8 cellular contexts compared by ENCODE assay signal in the genomic region with DNA sequence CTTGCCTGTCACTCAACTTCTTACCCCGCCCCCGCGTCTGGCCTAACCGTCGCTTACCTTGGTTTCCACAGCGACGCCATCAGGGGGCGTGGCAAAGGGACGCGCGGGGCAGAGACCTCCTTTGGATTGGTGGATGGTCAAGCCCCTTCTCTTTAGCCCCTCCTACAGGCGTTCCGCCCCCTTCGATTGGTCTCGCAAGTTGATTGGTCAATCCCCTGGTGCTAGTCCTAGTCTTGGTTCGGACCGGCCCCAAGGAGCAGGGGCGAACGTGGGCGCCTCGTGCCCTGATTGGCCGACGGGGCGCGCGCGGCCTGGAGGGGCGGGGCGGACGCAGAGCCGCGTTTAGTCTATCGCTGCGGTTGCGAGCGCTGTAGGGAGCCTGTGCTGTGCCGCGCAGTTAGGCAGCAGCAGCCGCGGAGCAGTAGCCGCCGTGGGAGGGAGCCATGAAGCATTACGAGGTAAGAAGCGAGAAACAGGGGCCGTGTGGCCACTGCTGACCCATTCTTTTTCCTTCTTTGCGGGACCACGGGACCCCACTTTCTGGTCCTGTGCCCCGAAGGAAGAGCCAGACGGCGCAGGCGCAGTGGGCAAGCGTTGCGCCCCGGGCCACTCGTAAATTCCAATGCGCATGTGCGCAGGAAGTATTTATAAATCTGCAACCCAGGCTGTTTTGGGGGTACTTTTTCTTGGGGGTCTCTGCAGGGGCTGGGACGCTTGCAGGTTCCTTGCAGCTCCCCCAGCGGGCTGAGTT. TPM values are rescaled to one million over a fixed set of nuclear protein-coding genes. Genes with fewer than 3 reads are reported as not detected.
DNase-seq lines count a peak whose midpoint lies in the region; ATAC-seq and TF ChIP-seq lines count a peak whose summit lies in the region.

A gene with protein sequence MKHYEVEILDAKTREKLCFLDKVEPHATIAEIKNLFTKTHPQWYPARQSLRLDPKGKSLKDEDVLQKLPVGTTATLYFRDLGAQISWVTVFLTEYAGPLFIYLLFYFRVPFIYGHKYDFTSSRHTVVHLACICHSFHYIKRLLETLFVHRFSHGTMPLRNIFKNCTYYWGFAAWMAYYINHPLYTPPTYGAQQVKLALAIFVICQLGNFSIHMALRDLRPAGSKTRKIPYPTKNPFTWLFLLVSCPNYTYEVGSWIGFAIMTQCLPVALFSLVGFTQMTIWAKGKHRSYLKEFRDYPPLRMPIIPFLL (plus strand): TSS at position 341 of the 751 bp plus-strand sequence. CDS start 103 bp downstream, at position 444.

- H3K4me1 Mint-ChIP-seq in CD8-positive, alpha-beta T cell (ENCODE audit: low read depth), result peaks cover 54% of the 10 kb centered on the region

- H3K4me1 ChIP-seq in CD8-positive, alpha-beta T cell (ENCODE audit: insufficient read depth, low read length), result peaks cover 28% of the 10 kb centered on the region
- H3K4me1 ChIP-seq in ectodermal cell (ENCODE audit: control insufficient read depth, insufficient read depth, low read length) (no peaks in the 10 kb centered on the region), lower lobe of right lung (peaks cover 23% of the 10 kb centered on the region)

- DNase-seq in CD8-positive, alpha-beta T cell, result peak; percentile 100
- DNase-seq in HS-27A (ENCODE audit: low read depth), result peak; percentile 98
- DNase-seq in NK-92 (lab: John Stamatoyannopoulos, UW; ENCODE audit: unreplicated experiment), result peak; percentile 98
- peak; percentile 100 for DNase-seq in activated CD8-positive, alpha-beta memory T cell treated with anti-CD3 and anti-CD28 coated beads for 1 hour (ENCODE audit: extremely low read depth in 1 of 2, low read depth in 1 of 2)
- peak; percentile 100 for DNase-seq in lower lobe of right lung
- DNase-seq in stimulated activated CD4-positive, alpha-beta T cell treated with anti-CD3 and anti-CD28 coated beads, TNF-alpha, amount 100 ng/mL, for 24 hours (ENCODE audit: low read depth in 3 of 3), result peak; percentile 100

- CTCF ChIA-PET in CD8-positive, alpha-beta T cell (lab: Charles Lee), result interaction anchor here (1.0 to 6.1 kb wide), 4 partner anchors 22 to 28 kb away, joined by 3 to 22 read pairs (median 6); no protein-coding TSS in a partner anchor

- intact Hi-C loops in CD8-positive, alpha-beta T cell (cut with DNase I, micrococcal nuclease), result loop anchor here (1.0 to 10.0 kb wide), 8 partner anchors 11 to 1375 kb away; a partner anchor contains a TSS
- intact Hi-C loops in lower lobe of right lung (cut with DNase I), result no loop called here

- no peak for TF ChIP-seq CTCF in CD8-positive, alpha-beta T cell (IDR thresholded peaks at IDR 0.05)
- TF ChIP-seq CTCF in lower lobe of right lung (IDR thresholded peaks at IDR 0.05), result peak; percentile 4

- H3K27ac ChIP-seq in CD8-positive, alpha-beta T cell (ENCODE audit: low read depth, low read length), result peak within 1 kb of the TSS; percentile 89
- H3K27ac ChIP-seq in ectodermal cell (ENCODE audit: insufficient read depth, low read depth, low read length, poor library complexity, severe bottlenecking), result peak within 1 kb of the TSS; percentile 52
- H3K27ac ChIP-seq in lower lobe of right lung, result peak within 1 kb of the TSS; percentile 93

- peaks cover 28% of the 10 kb centered on the region for H3K36me3 Mint-ChIP-seq in CD8-positive, alpha-beta T cell

- ATAC-seq in CD8-positive, alpha-beta T cell, result peak; percentile 93
- peak; percentile 96 for ATAC-seq in GM19467 (IDR thresholded peaks at IDR 0.05; ENCODE audit: unreplicated experiment)
- ATAC-seq in lower lobe of right lung, result peak; percentile 98 to 99

- no peaks in the 10 kb centered on the region for H3K9me3 ChIP-seq in CD8-positive, alpha-beta T cell (ENCODE audit: low read length)
- no peaks in the 10 kb centered on the region for H3K9me3 ChIP-seq in ectodermal cell (ENCODE audit: control insufficient read depth, low read length)
- no peaks in the 10 kb centered on the region for H3K9me3 ChIP-seq in lower lobe of right lung

- peak within 1 kb of the TSS; percentile 97 for H3K4me3 ChIP-seq in CD8-positive, alpha-beta T cell (ENCODE audit: low read depth, low read length)
- peak within 1 kb of the TSS; percentile 88 for H3K4me3 ChIP-seq in ectodermal cell (ENCODE audit: insufficient read depth, low read depth, low read length)
- peak within 1 kb of the TSS; percentile 83 for H3K4me3 ChIP-seq in lower lobe of right lung

- peak within 1 kb of the TSS; percentile 97 for H3K4me3 Mint-ChIP-seq in CD8-positive, alpha-beta T cell

- no peaks in the 10 kb centered on the region for H3K9me3 Mint-ChIP-seq in CD8-positive, alpha-beta T cell

- no peaks in the 10 kb centered on the region for H3K27me3 Mint-ChIP-seq in CD8-positive, alpha-beta T cell (ENCODE audit: low read depth)

- no peaks in the 10 kb centered on the region for H3K36me3 ChIP-seq in CD8-positive, alpha-beta T cell (ENCODE audit: insufficient read depth, low read length)
- H3K36me3 ChIP-seq in ectodermal cell (ENCODE audit: control insufficient read depth, insufficient read depth, low read length), result no peaks in the 10 kb centered on the region
- no peaks in the 10 kb centered on the region for H3K36me3 ChIP-seq in lower lobe of right lung

- peak within 1 kb of the TSS; percentile 98 for H3K27ac Mint-ChIP-seq in CD8-positive, alpha-beta T cell

- POLR2A ChIA-PET in CD8-positive, alpha-beta T cell (lab: Charles Lee), result interaction anchor here (0.7 to 7.1 kb wide), 6 partner anchors 8 to 96 kb away, joined by 3 to 50 read pairs (median 6); a partner anchor contains a TSS

- 0% methylated on average over 59 of the region's 59 CpGs for WGBS in ectodermal cell, 2 experiments

- H3K27me3 ChIP-seq in CD8-positive, alpha-beta T cell (ENCODE audit: insufficient read depth, low read length), result no peaks in the 10 kb centered on the region
- H3K27me3 ChIP-seq in ectodermal cell (ENCODE audit: control insufficient read depth, insufficient read depth, low read length, poor library complexity, severe bottlenecking) (no peaks in the 10 kb centered on the region), lower lobe of right lung (ENCODE audit: low read depth) (no peaks in the 10 kb centered on the region)

RNA-seq across cellular contexts. Expression of the gene that starts here (rescaled TPM):
- total RNA-seq in CD8-positive, alpha-beta T cell, result 100 to 1,000 TPM; 300 to 325 TPM
- 228 TPM for polyA plus RNA-seq in ectodermal cell (2013, experiment 1 of 4)
- polyA plus RNA-seq in ectodermal cell (2013, experiment 2 of 4), result 241 TPM
- 108 TPM for polyA plus RNA-seq in ectodermal cell (2013, experiment 3 of 4)
- 122 TPM for polyA plus RNA-seq in ectodermal cell (2013, experiment 4 of 4)
- 127 TPM for total RNA-seq in lower lobe of right lung

Comparison
In these comparisons a context has a peak if more than half of its experiments do, and no peak if none do; other contexts are left out.
1. Peak in every context shown above with its lines: DNase-seq, ATAC-seq, H3K4me3 ChIP-seq and H3K27ac ChIP-seq.